Comparison of ENCODE assay signal across 9 cellular contexts in the genomic region with DNA sequence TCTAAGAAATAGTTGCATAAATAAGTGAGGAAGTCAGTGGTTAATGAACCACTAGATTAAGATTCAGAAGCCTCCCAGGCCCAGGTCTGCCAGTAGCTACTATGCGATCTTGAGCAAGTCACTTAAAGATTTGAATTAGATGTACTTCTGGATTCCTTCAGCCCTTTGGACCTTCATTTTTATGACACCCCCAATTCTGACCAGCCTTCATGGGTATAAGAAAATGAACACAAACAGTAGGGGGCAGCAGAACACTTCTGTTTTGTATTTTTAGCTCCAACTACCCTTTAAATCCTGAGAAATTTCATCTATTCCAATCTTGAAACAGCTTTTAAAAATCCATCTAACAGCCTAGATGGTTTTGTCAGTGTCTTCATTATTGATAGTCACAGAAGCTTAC. TPM values are rescaled to one million over a fixed set of nuclear protein-coding genes. Genes with fewer than 3 reads are reported as not detected.
DNase-seq lines count a peak whose midpoint lies in the region; ATAC-seq and TF ChIP-seq lines count a peak whose summit lies in the region.
"Had no signal": no experiment of that assay in that cellular context is flagged by ENCODE, and none has a peak within 500 bp of the region (broad histone marks: within the 10 kb centered on the region; RNA-seq: fewer than 3 reads in every experiment).

No MANE protein-coding gene starts in this region.

- H3K36me3 ChIP-seq in KMS-11 (ENCODE audit: insufficient read depth) = no peaks in the 10 kb centered on the region
- no peaks in the 10 kb centered on the region for H3K36me3 ChIP-seq in mesendoderm (ENCODE audit: control insufficient read depth, insufficient read depth, low read length)

- no peak overlapping the region for H2BK120ac ChIP-seq in mesendoderm (ENCODE audit: low read depth, low read length)

- no CpG with 5 or more reads among the region's 1 CpG for WGBS in mesendoderm (ENCODE audit: extremely low coverage, insufficient coverage, low lambda C conversion rate)

- no peak overlapping the region for H3K9ac ChIP-seq in KMS-11
- H3K9ac ChIP-seq in mesendoderm (ENCODE audit: low read length) = no peak overlapping the region

- H3K27ac ChIP-seq in KMS-11 (no peak overlapping the region), mesendoderm (ENCODE audit: low read depth, low read length) (no peak overlapping the region)

- no peak overlapping the region for H3K23ac ChIP-seq in mesendoderm (ENCODE audit: low read length)

- H3K4me1 ChIP-seq in KMS-11 (ENCODE audit: low read depth, poor library complexity, severe bottlenecking) (no peaks in the 10 kb centered on the region), mesendoderm (ENCODE audit: control insufficient read depth, low read depth, low read length) (no peaks in the 10 kb centered on the region)

- no peak overlapping the region for H2AK5ac ChIP-seq in mesendoderm (ENCODE audit: low read length)

- TF ChIP-seq CTCF in KMS-11 (conservative IDR thresholded peaks at IDR 0.05; ENCODE audit: low read depth, low read length) (peak; percentile 65; the same call in 1 of the 2 replicates), astrocyte of the spinal cord (IDR thresholded peaks at IDR 0.05; ENCODE audit: low read depth, low read length) (peak; percentile 32)

- DNase-seq in COR-L47 (lab: John Stamatoyannopoulos, UW) = peak; percentile 4
- DNase-seq in astrocyte of the spinal cord (ENCODE audit: low read depth, low spot score) = peak; percentile 52
- peak; percentile 25 for DNase-seq in mesendoderm
- no peak for DNase-seq in OCI-M2 (lab: John Stamatoyannopoulos, UW; ENCODE audit: unreplicated experiment)
- DNase-seq: left ventricle myocardium superior had no signal

- in situ Hi-C loops in astrocyte of the spinal cord (cut with HindIII; ENCODE audit: low sequenced_read_pairs) = no loop called here

- H2BK5ac ChIP-seq in mesendoderm (ENCODE audit: low read length) = no peak overlapping the region

- no peak overlapping the region for H4K5ac ChIP-seq in mesendoderm (ENCODE audit: low read length)

- no peak overlapping the region for H3K4me3 ChIP-seq in KMS-11 (IDR thresholded peaks at IDR 0.05; ENCODE audit: insufficient read depth, low read depth, low read length)
- no peak overlapping the region for H3K4me3 ChIP-seq in astrocyte of the spinal cord (ENCODE audit: low read depth, low read length)
- no peak overlapping the region for H3K4me3 ChIP-seq in mesendoderm (ENCODE audit: low read length)

- no peak overlapping the region for H4K8ac ChIP-seq in mesendoderm (ENCODE audit: low read depth, low read length)

- H3K4ac ChIP-seq in mesendoderm (ENCODE audit: low read depth, low read length) = no peak overlapping the region

- H3K79me1 ChIP-seq in mesendoderm (ENCODE audit: low read length) = no peaks in the 10 kb centered on the region

- no peaks in the 10 kb centered on the region for H3K79me2 ChIP-seq in KMS-11 (ENCODE audit: insufficient read depth, low read depth)
- no peaks in the 10 kb centered on the region for H3K79me2 ChIP-seq in mesendoderm (ENCODE audit: control insufficient read depth, insufficient read depth, low read length)

- H3K18ac ChIP-seq in mesendoderm (ENCODE audit: low read length) = no peak overlapping the region

- no peak overlapping the region for H3K56ac ChIP-seq in mesendoderm (ENCODE audit: low read length)

- H2BK15ac ChIP-seq in mesendoderm (replicated peaks; ENCODE audit: low read depth) = no peak overlapping the region

- H4K20me1 ChIP-seq in KMS-11 (ENCODE audit: insufficient read depth) = no peaks in the 10 kb centered on the region

- H3K27me3 ChIP-seq in KMS-11 (ENCODE audit: insufficient read depth, low read depth) (no peaks in the 10 kb centered on the region), mesendoderm (ENCODE audit: insufficient read depth, low read length, poor library complexity) (no peaks in the 10 kb centered on the region)

- no peak for ATAC-seq in HG03045 (IDR thresholded peaks at IDR 0.05; ENCODE audit: unreplicated experiment)
- ATAC-seq in GM18870 (IDR thresholded peaks at IDR 0.05; ENCODE audit: unreplicated experiment) = no peak
- ATAC-seq in GM18861 (IDR thresholded peaks at IDR 0.05; ENCODE audit: unreplicated experiment) = no peak
- ATAC-seq: left ventricle myocardium superior had no signal

- no peak overlapping the region for H2AFZ ChIP-seq in KMS-11 (ENCODE audit: low read depth)

- H3K4me2 ChIP-seq in KMS-11 (no peak overlapping the region), mesendoderm (ENCODE audit: low read length) (no peak overlapping the region)

RNA-seq across cellular contexts. Expression of a gene that starts 19.0 kb away (rescaled TPM):
- polyA plus RNA-seq in mesendoderm (2013, experiment 1 of 2) = 7.7 TPM
- polyA plus RNA-seq in mesendoderm (2013, experiment 2 of 2) = 7.6 TPM
